Comparison of ENCODE assay signal across 1 cellular context in genomic region chr4:169757575-169758184, GRCh38.
TF ChIP-seq lines count a peak whose summit lies in the region.

Gene HPF1 (minus strand): TSS chr4:169757944. CDS start chr4:169757877, 67 bp downstream.

TF ChIP-seq in K562, 482 proteins besides CTCF, POLR2A, EP300 and RAD21 (continued from another document and continues in another):
- TF ChIP-seq RREB1 (CRISPR knock-in tag; IDR thresholded peaks at IDR 0.05), result 0 out of 2 replicates have a peak, but pooled peaks have one; percentile 51
- no peak for TF ChIP-seq SMARCB1 (IDR thresholded peaks at IDR 0.05; ENCODE audit: insufficient read length, low read depth)
- TF ChIP-seq KLF10 (CRISPR knock-in tag; IDR thresholded peaks at IDR 0.05), result no peak
- TF ChIP-seq MYBL2 (IDR thresholded peaks at IDR 0.05; ENCODE audit: low read depth), result no peak
- no peak for TF ChIP-seq MYBL2 (CRISPR knock-in tag; IDR thresholded peaks at IDR 0.05; ENCODE audit: borderline replicate concordance)
- TF ChIP-seq RBM22 (IDR thresholded peaks at IDR 0.05; ENCODE audit: low read depth, low read length, poor library complexity, severe bottlenecking), result no peak
- no peak for TF ChIP-seq AFF4 (CRISPR knock-in tag; IDR thresholded peaks at IDR 0.05)
- peak; percentile 91 for TF ChIP-seq NR2C2 (CRISPR knock-in tag; IDR thresholded peaks at IDR 0.05)
- TF ChIP-seq NR2C2 (tag; IDR thresholded peaks at IDR 0.05), result peak; percentile 98
- TF ChIP-seq CREB3L1 (IDR thresholded peaks at IDR 0.05; ENCODE audit: borderline replicate concordance, low read depth), result no peak
- no peak for TF ChIP-seq ZNF668 (CRISPR knock-in tag; IDR thresholded peaks at IDR 0.05)
- no peak for TF ChIP-seq SIRT6 (IDR thresholded peaks at IDR 0.05; ENCODE audit: low read depth, low read length)
- no peak for TF ChIP-seq WHSC1 (IDR thresholded peaks at IDR 0.05; ENCODE audit: low read length)
- TF ChIP-seq TBP (optimal IDR thresholded peaks at IDR 0.05; ENCODE audit: low read depth, low read length), result peak; percentile 60
- TF ChIP-seq, protein P1, sequence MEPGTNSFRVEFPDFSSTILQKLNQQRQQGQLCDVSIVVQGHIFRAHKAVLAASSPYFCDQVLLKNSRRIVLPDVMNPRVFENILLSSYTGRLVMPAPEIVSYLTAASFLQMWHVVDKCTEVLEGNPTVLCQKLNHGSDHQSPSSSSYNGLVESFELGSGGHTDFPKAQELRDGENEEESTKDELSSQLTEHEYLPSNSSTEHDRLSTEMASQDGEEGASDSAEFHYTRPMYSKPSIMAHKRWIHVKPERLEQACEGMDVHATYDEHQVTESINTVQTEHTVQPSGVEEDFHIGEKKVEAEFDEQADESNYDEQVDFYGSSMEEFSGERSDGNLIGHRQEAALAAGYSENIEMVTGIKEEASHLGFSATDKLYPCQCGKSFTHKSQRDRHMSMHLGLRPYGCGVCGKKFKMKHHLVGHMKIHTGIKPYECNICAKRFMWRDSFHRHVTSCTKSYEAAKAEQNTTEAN (CRISPR knock-in tag; IDR thresholded peaks at IDR 0.05), result no peak
- TF ChIP-seq MAFF (IDR thresholded peaks at IDR 0.05; ENCODE audit: low read length), result no peak
- TF ChIP-seq CHD2 (IDR thresholded peaks at IDR 0.05; ENCODE audit: low read depth, low read length), result no peak
- no peak for TF ChIP-seq HDAC6 (IDR thresholded peaks at IDR 0.05; ENCODE audit: low read depth, low read length)
- no peak for TF ChIP-seq TRIM28 (IDR thresholded peaks at IDR 0.05)
- TF ChIP-seq RNF219 (CRISPR knock-in tag; IDR thresholded peaks at IDR 0.05), result no peak
- no peak for TF ChIP-seq USF1 (CRISPR knock-in tag; IDR thresholded peaks at IDR 0.05)
- TF ChIP-seq SMAD4 (CRISPR knock-in tag; conservative IDR thresholded peaks at IDR 0.05), result no peak
- TF ChIP-seq TFAM (CRISPR knock-in tag; conservative IDR thresholded peaks at IDR 0.05), result no peak
- no peak for TF ChIP-seq ZNF134 (CRISPR knock-in tag; conservative IDR thresholded peaks at IDR 0.05)
- no peak for TF ChIP-seq ZNF239 (CRISPR knock-in tag; IDR thresholded peaks at IDR 0.05)
- no peak for TF ChIP-seq TAF9B (IDR thresholded peaks at IDR 0.05; ENCODE audit: partially characterized antibody)
- TF ChIP-seq, protein P2, sequence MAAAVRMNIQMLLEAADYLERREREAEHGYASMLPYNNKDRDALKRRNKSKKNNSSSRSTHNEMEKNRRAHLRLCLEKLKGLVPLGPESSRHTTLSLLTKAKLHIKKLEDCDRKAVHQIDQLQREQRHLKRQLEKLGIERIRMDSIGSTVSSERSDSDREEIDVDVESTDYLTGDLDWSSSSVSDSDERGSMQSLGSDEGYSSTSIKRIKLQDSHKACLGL (CRISPR knock-in tag; IDR thresholded peaks at IDR 0.05; ENCODE audit: borderline replicate concordance, poor library complexity, severe bottlenecking), result no peak
- TF ChIP-seq ZNF184 (CRISPR knock-in tag; IDR thresholded peaks at IDR 0.05), result no peak
- TF ChIP-seq ZBTB2 (IDR thresholded peaks at IDR 0.05), result no peak; the same call in 1 of the 2 replicates
- TF ChIP-seq ARHGAP35 (IDR thresholded peaks at IDR 0.05; ENCODE audit: partially characterized antibody), result no peak
- no peak for TF ChIP-seq MED1 (CRISPR knock-in tag; IDR thresholded peaks at IDR 0.05; ENCODE audit: borderline replicate concordance)
- no peak for TF ChIP-seq IFI16 (CRISPR knock-in tag; IDR thresholded peaks at IDR 0.05)
- TF ChIP-seq ZSCAN29 (IDR thresholded peaks at IDR 0.05), result no peak
- no peak for TF ChIP-seq ZNF561 (CRISPR knock-in tag; conservative IDR thresholded peaks at IDR 0.05)
- TF ChIP-seq MECOM (CRISPR knock-in tag; IDR thresholded peaks at IDR 0.05), result no peak
- TF ChIP-seq POLR2H (tag; IDR thresholded peaks at IDR 0.05; ENCODE audit: low read depth), result no peak
- peak; percentile 72 for TF ChIP-seq SUPT5H (IDR thresholded peaks at IDR 0.05)
- no peak for TF ChIP-seq FOSL1 (tag; conservative IDR thresholded peaks at IDR 0.05)
- TF ChIP-seq SRF (CRISPR knock-in tag; IDR thresholded peaks at IDR 0.05), result peak in 1 of 2 experiments; percentile 94; a peak in 2 of 4 replicates
- peak; percentile 54; the same call in 1 of the 2 replicates for TF ChIP-seq HCFC1 (IDR thresholded peaks at IDR 0.05; ENCODE audit: low read depth, low read length)
- TF ChIP-seq TEAD4 (IDR thresholded peaks at IDR 0.05; ENCODE audit: low read length), result 0 out of 2 replicates have a peak, but pooled peaks have one; percentile 8
- no peak for TF ChIP-seq TEAD4 (CRISPR knock-in tag; IDR thresholded peaks at IDR 0.05; ENCODE audit: borderline replicate concordance)
- peak; percentile 73; the same call in 1 of the 2 replicates for TF ChIP-seq E2F3 (CRISPR knock-in tag; IDR thresholded peaks at IDR 0.05)
- TF ChIP-seq SOX6 (IDR thresholded peaks at IDR 0.05), result peak; percentile 56; the same call in 1 of the 2 replicates
- no peak for TF ChIP-seq POLR3A (IDR thresholded peaks at IDR 0.05; ENCODE audit: borderline replicate concordance, extremely low read depth, insufficient read depth, insufficient read length)
- TF ChIP-seq, protein P3, sequence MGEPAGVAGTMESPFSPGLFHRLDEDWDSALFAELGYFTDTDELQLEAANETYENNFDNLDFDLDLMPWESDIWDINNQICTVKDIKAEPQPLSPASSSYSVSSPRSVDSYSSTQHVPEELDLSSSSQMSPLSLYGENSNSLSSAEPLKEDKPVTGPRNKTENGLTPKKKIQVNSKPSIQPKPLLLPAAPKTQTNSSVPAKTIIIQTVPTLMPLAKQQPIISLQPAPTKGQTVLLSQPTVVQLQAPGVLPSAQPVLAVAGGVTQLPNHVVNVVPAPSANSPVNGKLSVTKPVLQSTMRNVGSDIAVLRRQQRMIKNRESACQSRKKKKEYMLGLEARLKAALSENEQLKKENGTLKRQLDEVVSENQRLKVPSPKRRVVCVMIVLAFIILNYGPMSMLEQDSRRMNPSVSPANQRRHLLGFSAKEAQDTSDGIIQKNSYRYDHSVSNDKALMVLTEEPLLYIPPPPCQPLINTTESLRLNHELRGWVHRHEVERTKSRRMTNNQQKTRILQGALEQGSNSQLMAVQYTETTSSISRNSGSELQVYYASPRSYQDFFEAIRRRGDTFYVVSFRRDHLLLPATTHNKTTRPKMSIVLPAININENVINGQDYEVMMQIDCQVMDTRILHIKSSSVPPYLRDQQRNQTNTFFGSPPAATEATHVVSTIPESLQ (CRISPR knock-in tag; IDR thresholded peaks at IDR 0.05), result 0 out of 2 replicates have a peak, but pooled peaks have one; percentile 61
- no peak for TF ChIP-seq MIER1 (IDR thresholded peaks at IDR 0.05; ENCODE audit: low read depth)
